14 cellular contexts compared by ENCODE assay signal in the genomic region with DNA sequence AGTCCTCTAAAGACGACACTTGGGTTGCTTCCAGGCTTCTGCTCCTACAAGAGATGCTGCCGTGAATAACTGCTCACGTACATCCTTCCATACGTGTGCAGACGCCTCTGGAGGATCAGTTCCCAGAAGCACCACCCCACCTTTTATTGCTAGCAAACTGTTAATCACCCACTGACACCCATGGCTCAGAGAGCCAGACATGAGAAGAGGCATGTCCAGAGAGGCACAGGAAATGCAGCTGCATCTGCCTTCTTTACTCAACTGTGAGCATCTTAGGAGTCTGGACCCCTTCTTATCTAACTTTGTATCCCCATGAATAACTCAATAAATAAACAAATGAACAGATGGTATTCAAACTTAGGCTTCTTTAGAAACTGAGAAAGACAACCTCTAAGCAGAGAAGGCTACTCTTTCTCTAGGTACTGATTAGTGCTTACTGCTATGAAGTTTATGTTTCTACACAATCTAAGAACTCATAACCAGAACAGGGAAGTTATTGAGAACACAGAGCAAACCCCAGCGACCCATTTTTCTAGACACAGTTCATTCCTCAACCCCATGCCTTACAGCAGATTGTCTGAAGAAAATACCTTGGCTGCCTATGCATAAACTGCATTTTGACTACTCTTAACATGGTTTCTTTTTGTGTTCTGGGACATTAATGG.
DNase-seq lines count a peak whose midpoint lies in the region; ATAC-seq, FAIRE-seq and TF ChIP-seq lines count a peak whose summit lies in the region.
"Had no signal": no experiment of that assay in that cellular context is flagged by ENCODE, and none has a peak within 500 bp of the region (broad histone marks: within the 10 kb centered on the region; RNA-seq: fewer than 3 reads in every experiment).

No MANE protein-coding gene starts in this region.

- H3K4me3 ChIP-seq in A549 (no peak overlapping the region), PC-9 (no peak overlapping the region), hepatocyte (no peak overlapping the region)
- H3K4me3 ChIP-seq: SK-N-MC had no signal

- H3F3A ChIP-seq in PC-9 (ENCODE audit: insufficient read depth, low read depth): peaks cover 49% of the 10 kb centered on the region

- H4K20me1 ChIP-seq in PC-9 (ENCODE audit: insufficient read depth): no peaks in the 10 kb centered on the region
- no peaks in the 10 kb centered on the region for H4K20me1 ChIP-seq in hepatocyte (ENCODE audit: insufficient read depth, poor library complexity, severe bottlenecking)

- no peaks in the 10 kb centered on the region for H3K9me3 ChIP-seq in A549
- no peaks in the 10 kb centered on the region for H3K9me3 ChIP-seq in PC-9 (ENCODE audit: insufficient read depth, low read depth)
- H3K9me3 ChIP-seq in hepatocyte (ENCODE audit: low read depth): no peaks in the 10 kb centered on the region

- TF ChIP-seq POLR2A in A549 (IDR thresholded peaks at IDR 0.05; ENCODE audit: low read length): no peak

- H3K4me1 ChIP-seq in A549 (peaks cover 14% of the 10 kb centered on the region; the same call in 2 of the 3 replicates), PC-9 (replicated peaks; ENCODE audit: insufficient read depth) (peaks cover 44% of the 10 kb centered on the region), hepatocyte (ENCODE audit: insufficient read depth) (no peaks in the 10 kb centered on the region)

- TF ChIP-seq CTCF in A549 (IDR thresholded peaks at IDR 0.05) (no peak), PC-9 (conservative IDR thresholded peaks at IDR 0.05) (no peak), hepatocyte (IDR thresholded peaks at IDR 0.05; ENCODE audit: poor library complexity) (no peak)

- H3K36me3 ChIP-seq in PC-9 (ENCODE audit: low read depth) (no peaks in the 10 kb centered on the region), hepatocyte (replicated peaks; ENCODE audit: insufficient read depth, low read depth) (no peaks in the 10 kb centered on the region)

- H3K79me2 ChIP-seq in PC-9 (ENCODE audit: low read depth) (no peaks in the 10 kb centered on the region), hepatocyte (no peaks in the 10 kb centered on the region)

- FAIRE-seq in A549 (lab: Jason Lieb, UNC): no peak

- intact Hi-C loops in PC-9 (cut with micrococcal nuclease; ENCODE audit: unreplicated experiment): no loop called here

- ATAC-seq in A549 (peak in 1 of 2 experiments; percentile 48; a peak in 3 of 6 replicates), GM21390 (IDR thresholded peaks at IDR 0.05; ENCODE audit: unreplicated experiment) (peak; percentile 65), HG02763 (IDR thresholded peaks at IDR 0.05; ENCODE audit: unreplicated experiment) (no peak), HG03108 (IDR thresholded peaks at IDR 0.05; ENCODE audit: unreplicated experiment) (no peak)
- ATAC-seq: stimulated activated naive CD8-positive, alpha-beta T cell treated with anti-CD3 and anti-CD28 coated beads, Interleukin-15, amount 100 ng/mL, for 72 hours had no signal

- TF ChIP-seq EP300 in A549 (IDR thresholded peaks at IDR 0.05): no peak

- 0 out of 6 replicates have a peak overlapping the region, but pooled peaks have one; percentile 42 to 49 for H3K27ac ChIP-seq in A549
- H3K27ac ChIP-seq in PC-9: peak overlapping the region; percentile 53
- H3K27ac ChIP-seq in hepatocyte: peak overlapping the region; percentile 51
- H3K27ac ChIP-seq: SK-N-MC had no signal

- BruUV-seq in PC-9 (replicated peaks; lab: Mats Ljungman, UMichigan): no TSS peak

- TF ChIP-seq RAD21 in A549 (conservative IDR thresholded peaks at IDR 0.05 in 1 of 2, IDR thresholded peaks at IDR 0.05 in 1 of 2): no peak

- H3K4me2 ChIP-seq in A549 (peak overlapping the region; percentile 33; the same call in 2 of the 3 replicates), PC-9 (no peak overlapping the region), hepatocyte (no peak overlapping the region)

- H3K27me3 ChIP-seq in PC-9 (ENCODE audit: insufficient read depth, low read depth) (no peaks in the 10 kb centered on the region), hepatocyte (no peaks in the 10 kb centered on the region)

- no peak overlapping the region for H2AFZ ChIP-seq in PC-9
- no peak overlapping the region for H2AFZ ChIP-seq in hepatocyte

- POLR2A ChIA-PET in A549 (lab: Yijun Ruan, JAX) (no interaction called here), PC-9 (lab: Charles Lee; ENCODE audit: unreplicated experiment) (no interaction called here)

- no peaks in the 10 kb centered on the region for H3K9me2 ChIP-seq in PC-9 (ENCODE audit: insufficient read depth)
- no peaks in the 10 kb centered on the region for H3K9me2 ChIP-seq in hepatocyte (replicated peaks; ENCODE audit: insufficient read depth)

- no peak for DNase-seq in A549 (ENCODE audit: low read depth in 1 of 2, low spot score in 1 of 2)
- no peak for DNase-seq in PC-9
- DNase-seq in hepatocyte (ENCODE audit: low spot score): peak; percentile 31
- DNase-seq in stimulated activated naive CD4-positive, alpha-beta T cell treated with Interleukin-2 at 50 U/mL for 16 hours (lab: John Stamatoyannopoulos, UW): no peak
- no peak for DNase-seq in SW480 (ENCODE audit: low spot score)
- DNase-seq: activated CD4-positive, alpha-beta T cell treated with anti-CD3 and anti-CD28 coated beads for 1 hour; caudate nucleus; islet precursor cell; NCI-H526; stimulated activated naive CD8-positive, alpha-beta T cell treated with anti-CD3 and anti-CD28 coated beads, Interleukin-15, amount 100 ng/mL, for 72 hours had no signal

- WGBS in A549 (ENCODE audit: missing lambda C conversion rate): 67% methylated on average over 5 of the region's 6 CpGs
- 52% methylated on average over 6 of the region's 6 CpGs for WGBS in hepatocyte (ENCODE audit: low lambda C conversion rate, missing lambda C conversion rate)

- CTCF ChIA-PET in A549 (lab: Yijun Ruan, JAX): no interaction called here
- CTCF ChIA-PET in PC-9 (lab: Charles Lee): no interaction called here

TF ChIP-seq in A549, 52 proteins besides CTCF, POLR2A, EP300 and RAD21:
- TF ChIP-seq HDAC2 (IDR thresholded peaks at IDR 0.05) (no peak), EHF (CRISPR knock-in tag; IDR thresholded peaks at IDR 0.05) (no peak), FOSL2 (IDR thresholded peaks at IDR 0.05) (no peak), FOSL2 (CRISPR knock-in tag; IDR thresholded peaks at IDR 0.05) (no peak), POLR2AphosphoS2 (conservative IDR thresholded peaks at IDR 0.05; ENCODE audit: low read length) (no peak), MAFK (IDR thresholded peaks at IDR 0.05; ENCODE audit: partially characterized antibody) (no peak), JUNB (IDR thresholded peaks at IDR 0.05) (no peak), CEBPB (IDR thresholded peaks at IDR 0.05) (no peak), ZFP36 (IDR thresholded peaks at IDR 0.05; ENCODE audit: borderline replicate concordance, partially characterized antibody) (no peak), USF2 (IDR thresholded peaks at IDR 0.05) (no peak), HOXA7 (CRISPR knock-in tag; IDR thresholded peaks at IDR 0.05) (no peak), MYC (IDR thresholded peaks at IDR 0.05; ENCODE audit: borderline replicate concordance, low read length) (no peak)
